ENCODE assay signal across 13 cellular contexts in the genomic region with DNA sequence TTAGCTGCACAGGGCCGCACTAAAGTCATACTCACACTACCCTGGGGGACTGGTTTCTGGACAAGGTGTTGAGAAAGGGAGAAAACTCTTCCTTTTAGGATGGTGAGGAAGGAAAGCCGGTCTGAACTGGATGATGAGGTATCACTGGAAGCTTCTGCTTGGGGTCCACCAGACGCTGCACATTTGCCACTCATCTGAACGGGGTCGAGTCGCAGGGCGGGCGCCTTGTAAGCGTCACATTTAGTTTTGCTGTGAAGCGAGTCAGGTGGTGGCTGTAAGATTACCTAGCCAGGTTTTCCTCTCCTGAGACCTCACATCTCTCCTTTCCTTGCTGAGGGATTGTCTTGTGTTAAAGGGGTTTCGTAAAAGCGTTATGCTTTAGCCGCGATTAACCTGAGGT. TPM values are rescaled to one million over a fixed set of nuclear protein-coding genes. Genes with fewer than 3 reads are reported as not detected.
DNase-seq lines count a peak whose midpoint lies in the region; ATAC-seq and TF ChIP-seq lines count a peak whose summit lies in the region.
"Had no signal": no experiment of that assay in that cellular context is flagged by ENCODE, and none has a peak within 500 bp of the region (broad histone marks: within the 10 kb centered on the region; RNA-seq: fewer than 3 reads in every experiment).

No MANE protein-coding gene starts in this region.

- no peak for TF ChIP-seq CTCF in PC-9 (conservative IDR thresholded peaks at IDR 0.05)
- no peak for TF ChIP-seq CTCF in endothelial cell (IDR thresholded peaks at IDR 0.05; ENCODE audit: unreplicated experiment)
- TF ChIP-seq CTCF in progenitor cell of endocrine pancreas (IDR thresholded peaks at IDR 0.05; ENCODE audit: unreplicated experiment): no peak
- no peak for TF ChIP-seq CTCF in right atrium auricular region (IDR thresholded peaks at IDR 0.05)

- peaks cover 20% of the 10 kb centered on the region for H3K36me3 Mint-ChIP-seq in activated naive CD4-positive, alpha-beta T cell treated with anti-CD3 and anti-CD28 coated beads, Interleukin-2, amount 10 ng/mL, durations not matched to agents 7 days and 5 days
- peaks cover 30% of the 10 kb centered on the region for H3K36me3 Mint-ChIP-seq in endothelial cell (ENCODE audit: low read depth, unreplicated experiment)
- peaks cover 12% of the 10 kb centered on the region for H3K36me3 Mint-ChIP-seq in progenitor cell of endocrine pancreas (ENCODE audit: insufficient read depth)

- intact Hi-C loops in PC-9 (cut with micrococcal nuclease; ENCODE audit: unreplicated experiment): no loop called here

- H3K27ac ChIP-seq in PC-9: no peak overlapping the region
- H3K27ac ChIP-seq in right atrium auricular region: no peak overlapping the region
- H3K27ac ChIP-seq: adrenal gland, colonic mucosa had no signal

- H3K27me3 ChIP-seq in PC-9 (ENCODE audit: insufficient read depth, low read depth) (no peaks in the 10 kb centered on the region), right atrium auricular region (no peaks in the 10 kb centered on the region)
- H3K27me3 ChIP-seq: adrenal gland, colonic mucosa had no signal

- H3K9me2 ChIP-seq in PC-9 (ENCODE audit: insufficient read depth): no peaks in the 10 kb centered on the region

- BruUV-seq in PC-9 (replicated peaks; lab: Mats Ljungman, UMichigan): no TSS peak

- peaks cover 28% of the 10 kb centered on the region for H3K36me3 ChIP-seq in PC-9 (ENCODE audit: low read depth)
- H3K36me3 ChIP-seq in right atrium auricular region: peaks cover 7% of the 10 kb centered on the region
- H3K36me3 ChIP-seq: colonic mucosa had no signal

- H3K4me1 Mint-ChIP-seq in activated naive CD4-positive, alpha-beta T cell treated with anti-CD3 and anti-CD28 coated beads, Interleukin-2, amount 10 ng/mL, durations not matched to agents 7 days and 5 days: peaks cover 43% of the 10 kb centered on the region
- H3K4me1 Mint-ChIP-seq in endothelial cell (ENCODE audit: unreplicated experiment) (peaks cover 59% of the 10 kb centered on the region), progenitor cell of endocrine pancreas (ENCODE audit: low read depth) (peaks cover 21% of the 10 kb centered on the region)

- CTCF ChIA-PET in activated naive CD4-positive, alpha-beta T cell treated with anti-CD3 and anti-CD28 coated beads, Interleukin-2, amount 10 ng/mL, durations not matched to agents 7 days and 5 days (lab: Charles Lee): no interaction called here
- CTCF ChIA-PET in PC-9 (lab: Charles Lee): no interaction called here

- H3K79me2 ChIP-seq in PC-9 (ENCODE audit: low read depth): peaks cover 71% of the 10 kb centered on the region

- ATAC-seq in HG03097 (IDR thresholded peaks at IDR 0.05; ENCODE audit: low FRiP score, unreplicated experiment): no peak
- ATAC-seq in esophagus mucosa: no peak
- ATAC-seq: mucosa of descending colon had no signal

- H3K4me3 Mint-ChIP-seq in activated naive CD4-positive, alpha-beta T cell treated with anti-CD3 and anti-CD28 coated beads, Interleukin-2, amount 10 ng/mL, durations not matched to agents 7 days and 5 days: peak overlapping the region; percentile 9
- H3K4me3 Mint-ChIP-seq in endothelial cell (ENCODE audit: unreplicated experiment) (peak overlapping the region; percentile 65), progenitor cell of endocrine pancreas (ENCODE audit: low read depth) (peak overlapping the region; percentile 96)

- H3K27me3 Mint-ChIP-seq in activated naive CD4-positive, alpha-beta T cell treated with anti-CD3 and anti-CD28 coated beads, Interleukin-2, amount 10 ng/mL, durations not matched to agents 7 days and 5 days: no peaks in the 10 kb centered on the region
- peaks cover 12% of the 10 kb centered on the region for H3K27me3 Mint-ChIP-seq in endothelial cell (ENCODE audit: unreplicated experiment)
- H3K27me3 Mint-ChIP-seq in progenitor cell of endocrine pancreas: no peaks in the 10 kb centered on the region

- H3K9me3 Mint-ChIP-seq in activated naive CD4-positive, alpha-beta T cell treated with anti-CD3 and anti-CD28 coated beads, Interleukin-2, amount 10 ng/mL, durations not matched to agents 7 days and 5 days: no peaks in the 10 kb centered on the region
- H3K9me3 Mint-ChIP-seq in endothelial cell (ENCODE audit: unreplicated experiment) (no peaks in the 10 kb centered on the region), progenitor cell of endocrine pancreas (ENCODE audit: low read depth) (no peaks in the 10 kb centered on the region)

- H3K4me1 ChIP-seq in PC-9 (replicated peaks; ENCODE audit: insufficient read depth) (peaks cover 40% of the 10 kb centered on the region), right atrium auricular region (peaks cover 0 to 8% of the 10 kb centered on the region in 2 donors)
- H3K4me1 ChIP-seq: colonic mucosa had no signal

- H3K9me3 ChIP-seq in PC-9 (ENCODE audit: insufficient read depth, low read depth): 0 out of 2 replicates have a peak, but pooled peaks cover 5% of the 10 kb centered on the region
- no peaks in the 10 kb centered on the region for H3K9me3 ChIP-seq in right atrium auricular region
- H3K9me3 ChIP-seq: adrenal gland, colonic mucosa, mucosa of descending colon had no signal

- no peaks in the 10 kb centered on the region for H4K20me1 ChIP-seq in PC-9 (ENCODE audit: insufficient read depth)

- H3K27ac Mint-ChIP-seq in activated naive CD4-positive, alpha-beta T cell treated with anti-CD3 and anti-CD28 coated beads, Interleukin-2, amount 10 ng/mL, durations not matched to agents 7 days and 5 days: no peak overlapping the region
- H3K27ac Mint-ChIP-seq in endothelial cell (ENCODE audit: unreplicated experiment): peak overlapping the region; percentile 57
- peak overlapping the region; percentile 95 for H3K27ac Mint-ChIP-seq in progenitor cell of endocrine pancreas

- H3K4me2 ChIP-seq in PC-9: peak overlapping the region; percentile 100; the same call in 1 of the 2 replicates

- no peak for DNase-seq in activated naive CD4-positive, alpha-beta T cell treated with anti-CD3 and anti-CD28 coated beads, Interleukin-2, amount 10 ng/mL, durations not matched to agents 7 days and 5 days
- DNase-seq in activated naive CD4-positive, alpha-beta T cell treated with anti-CD3 and anti-CD28 coated beads, Interleukin-2, amount 50 U/mL, for 16 hours: no peak
- DNase-seq in PC-9: no peak
- DNase-seq in endothelial cell (ENCODE audit: low spot score): no peak
- no peak for DNase-seq in progenitor cell of endocrine pancreas (ENCODE audit: low spot score, unreplicated experiment)
- DNase-seq in right atrium auricular region (ENCODE audit: low spot score): no peak
- DNase-seq: adrenal gland, colonic mucosa, GDM1, mucosa of descending colon, NCI-H146 had no signal

- H2AFZ ChIP-seq in PC-9: no peak overlapping the region

- H3K4me3 ChIP-seq in PC-9: no peak overlapping the region
- H3K4me3 ChIP-seq in right atrium auricular region: no peak overlapping the region
- H3K4me3 ChIP-seq: adrenal gland, colonic mucosa, mucosa of descending colon had no signal

- POLR2A ChIA-PET in PC-9 (lab: Charles Lee; ENCODE audit: unreplicated experiment): interaction anchor here (0.7 kb wide), 1 partner anchor 18 kb away, joined by 3 read pairs; no protein-coding TSS in a partner anchor

- peaks cover 39% of the 10 kb centered on the region for H3F3A ChIP-seq in PC-9 (ENCODE audit: insufficient read depth, low read depth)

RNA-seq across cellular contexts. Expression of a gene that starts 2.3 kb away (rescaled TPM):
- total RNA-seq in PC-9 (2021) (199 and 244 TPM in 2 replicates), endothelial cell (ENCODE audit: unreplicated experiment) (180 TPM), progenitor cell of endocrine pancreas (141 and 146 TPM in 2 replicates), right atrium auricular region (10 to 100 TPM; 11.7 to 16.1 TPM), esophagus mucosa (79.3 TPM)

RNA-seq across cellular contexts. Expression of a gene that starts 25.6 kb away (rescaled TPM):
- total RNA-seq in PC-9 (2021): 119 and 125 TPM in 2 replicates
- 147 TPM for total RNA-seq in endothelial cell (ENCODE audit: unreplicated experiment)
- 153 and 157 TPM in 2 replicates for total RNA-seq in progenitor cell of endocrine pancreas
- total RNA-seq in right atrium auricular region: 10 to 100 TPM; 43.1 to 43.3 TPM
- 16.3 TPM for total RNA-seq in esophagus mucosa

Comparison
In these comparisons a context has a peak if more than half of its experiments do, and no peak if none do; other contexts are left out.
1. H3K4me3 Mint-ChIP-seq: peak in every context shown above with its lines; median percentile 96 in progenitor cell of endocrine pancreas; 65 in endothelial cell; 9 in activated naive CD4-positive, alpha-beta T cell treated with anti-CD3 and anti-CD28 coated beads, Interleukin-2, amount 10 ng/mL, durations not matched to agents 7 days and 5 days.